ENCODE assay signal across 18 cellular contexts in the genomic region with DNA sequence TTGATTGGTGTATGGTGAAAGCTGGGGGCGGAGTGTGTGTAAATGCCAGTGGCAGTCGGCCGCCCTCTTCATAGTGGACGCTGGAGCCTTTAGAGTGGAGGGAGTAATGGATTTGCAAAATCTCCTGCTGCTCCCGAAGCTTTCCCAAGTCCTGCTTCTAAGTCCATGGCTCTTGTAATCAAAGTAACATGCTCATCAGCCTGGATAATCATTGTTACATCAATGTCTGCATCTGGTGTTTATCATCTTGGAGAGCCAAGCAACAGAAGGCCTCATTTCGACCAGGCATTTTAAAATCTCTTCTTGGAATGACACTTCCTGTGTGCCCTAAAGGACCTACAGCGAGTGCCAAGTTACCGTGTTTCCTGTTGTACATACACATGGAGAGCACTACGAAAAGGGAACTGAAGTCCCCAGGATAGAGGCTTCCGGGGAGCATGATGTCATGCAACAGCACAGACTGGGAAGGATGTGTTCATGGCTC. TPM values are rescaled to one million over a fixed set of nuclear protein-coding genes. Genes with fewer than 3 reads are reported as not detected.
DNase-seq lines count a peak whose midpoint lies in the region; ATAC-seq and TF ChIP-seq lines count a peak whose summit lies in the region.
"Had no signal": no experiment of that assay in that cellular context is flagged by ENCODE, and none has a peak within 500 bp of the region (broad histone marks: within the 10 kb centered on the region; RNA-seq: fewer than 3 reads in every experiment).

No MANE protein-coding gene starts in this region.

- H3K4me1 ChIP-seq in heart left ventricle (peaks cover 0 to 2% (median 0%) of the 10 kb centered on the region in 12 donors), left ventricle myocardium inferior (no peaks in the 10 kb centered on the region), upper lobe of right lung (no peaks in the 10 kb centered on the region), esophagus muscularis mucosa (no peaks in the 10 kb centered on the region), HAP-1 (peaks cover 6% of the 10 kb centered on the region)
- H3K4me1 ChIP-seq: uterus had no signal

- H3K9me3 ChIP-seq in heart left ventricle: no peaks in the 10 kb centered on the region
- no peaks in the 10 kb centered on the region for H3K9me3 ChIP-seq in left ventricle myocardium inferior (replicated peaks)
- H3K9me3 ChIP-seq in upper lobe of right lung: no peaks in the 10 kb centered on the region
- H3K9me3 ChIP-seq in esophagus muscularis mucosa: no peaks in the 10 kb centered on the region
- no peaks in the 10 kb centered on the region for H3K9me3 ChIP-seq in HAP-1
- H3K9me3 ChIP-seq: uterus had no signal

- H3K27ac ChIP-seq in heart left ventricle: peak overlapping the region in 2 of 12 donors; percentile 10 to 46
- H3K27ac ChIP-seq in left ventricle myocardium inferior (replicated peaks): no peak overlapping the region
- H3K27ac ChIP-seq in upper lobe of right lung: no peak overlapping the region
- H3K27ac ChIP-seq in esophagus muscularis mucosa (replicated peaks in 1 of 4): no peak overlapping the region

- TF ChIP-seq EP300 in esophagus muscularis mucosa (IDR thresholded peaks at IDR 0.05): no peak

- no peaks in the 10 kb centered on the region for H3K36me3 ChIP-seq in heart left ventricle
- no peaks in the 10 kb centered on the region for H3K36me3 ChIP-seq in left ventricle myocardium inferior
- no peaks in the 10 kb centered on the region for H3K36me3 ChIP-seq in upper lobe of right lung
- no peaks in the 10 kb centered on the region for H3K36me3 ChIP-seq in esophagus muscularis mucosa
- no peaks in the 10 kb centered on the region for H3K36me3 ChIP-seq in HAP-1 (replicated peaks)
- H3K36me3 ChIP-seq: uterus had no signal

- ATAC-seq in heart left ventricle: peak in 3 of 4 donors; percentile 48 to 76 (median 48)
- ATAC-seq in left lobe of liver: peak; percentile 24
- peak; percentile 39 for ATAC-seq in upper lobe of right lung
- ATAC-seq: activated CD8-positive, alpha-beta T cell treated with anti-CD3 and anti-CD28 coated beads for 36 hours; activated naive CD8-positive, alpha-beta T cell treated with anti-CD3 and anti-CD28 coated beads, Interleukin-2, amount 50 U/mL, for 24 hours; activated T-cell treated with anti-CD3 and anti-CD28 coated beads, Interleukin-2, amount 50 U/mL, for 72 hours; stimulated activated effector memory CD8-positive, alpha-beta T cell treated with anti-CD3 and anti-CD28 coated beads, Interleukin-12 subunit alpha, Interleukin-12 subunit beta, amount 100 ng/mL, for 72 hours had no signal

- TF ChIP-seq POLR2A in heart left ventricle (IDR thresholded peaks at IDR 0.05) (no peak), esophagus muscularis mucosa (IDR thresholded peaks at IDR 0.05; ENCODE audit: low read depth) (no peak)

- intact Hi-C loops in heart left ventricle (cut with DNase I) (loop anchor here in 1 of 10 donors (10.0 kb wide), 1 partner anchor 518 kb away; no protein-coding TSS in a partner anchor), left ventricle myocardium inferior (cut with micrococcal nuclease) (no loop called here), upper lobe of right lung (cut with DNase I) (no loop called here), esophagus muscularis mucosa (cut with DNase I) (no loop called here)

- H3K4me3 ChIP-seq in heart left ventricle (no peak overlapping the region), left ventricle myocardium inferior (no peak overlapping the region), upper lobe of right lung (no peak overlapping the region), esophagus muscularis mucosa (no peak overlapping the region), HAP-1 (no peak overlapping the region)
- H3K4me3 ChIP-seq: uterus had no signal

- 61 to 72% (median 65%) methylated on average over 10 of the region's 10 CpGs for WGBS in heart left ventricle, 4 donors
- WGBS in esophagus muscularis mucosa: 71% methylated on average over 10 of the region's 10 CpGs

- H3K27me3 ChIP-seq in heart left ventricle (no peaks in the 10 kb centered on the region), left ventricle myocardium inferior (ENCODE audit: low read depth) (peaks cover 5% of the 10 kb centered on the region), upper lobe of right lung (no peaks in the 10 kb centered on the region), esophagus muscularis mucosa (no peaks in the 10 kb centered on the region), HAP-1 (ENCODE audit: low read depth) (no peaks in the 10 kb centered on the region)
- H3K27me3 ChIP-seq: uterus had no signal

- in situ Hi-C loops in HAP-1 (cut with MboI; ENCODE audit: low sequenced_read_pairs): no loop called here

- no peak for DNase-seq in heart left ventricle
- no peak for DNase-seq in left ventricle myocardium inferior
- DNase-seq in cerebellar cortex (ENCODE audit: low spot score): peak; percentile 25
- no peak for DNase-seq in left lobe of liver (ENCODE audit: low spot score)
- DNase-seq in upper lobe of right lung: no peak
- no peak for DNase-seq in esophagus muscularis mucosa (ENCODE audit: extremely low spot score)
- no peak for DNase-seq in NCI-H128 (lab: John Stamatoyannopoulos, UW; ENCODE audit: unreplicated experiment)
- DNase-seq in HAP-1 (ENCODE audit: low spot score in 2 of 2): no peak
- DNase-seq: ACHN; activated CD8-positive, alpha-beta T cell treated with anti-CD3 and anti-CD28 coated beads for 36 hours; activated naive CD8-positive, alpha-beta T cell treated with anti-CD3 and anti-CD28 coated beads, Interleukin-2, amount 50 U/mL, for 24 hours; activated T-cell treated with anti-CD3 and anti-CD28 coated beads, Interleukin-2, amount 50 U/mL, for 72 hours; CD4-positive, alpha-beta memory T cell; GDM1; HFFc6; NCI-H1048 had no signal

- TF ChIP-seq CTCF in heart left ventricle (IDR thresholded peaks at IDR 0.05): no peak
- TF ChIP-seq CTCF in left ventricle myocardium inferior (IDR thresholded peaks at IDR 0.05; ENCODE audit: borderline replicate concordance): no peak
- no peak for TF ChIP-seq CTCF in upper lobe of right lung (IDR thresholded peaks at IDR 0.05)
- no peak for TF ChIP-seq CTCF in esophagus muscularis mucosa (IDR thresholded peaks at IDR 0.05)

RNA-seq across cellular contexts. Expression of gene UNC5C, which starts 32.2 kb away (rescaled TPM):
- total RNA-seq in heart left ventricle (1 to 10 TPM; 1.3 to 2.8 (median 1.8) TPM), left ventricle myocardium inferior (2.0 TPM), left lobe of liver (0.86 TPM), upper lobe of right lung (6.7 TPM), esophagus muscularis mucosa (1 to 10 TPM; 1.7 to 2.4 (median 2.0) TPM)
- polyA plus RNA-seq in heart left ventricle: under 1 TPM; 0.23 to 0.69 TPM
- total RNA-seq: activated CD8-positive, alpha-beta T cell treated with anti-CD3 and anti-CD28 coated beads for 36 hours; CD4-positive, alpha-beta memory T cell; HFFc6 had no signal
- polyA plus RNA-seq: CD4-positive, alpha-beta memory T cell had no signal
